In the genomic region with DNA sequence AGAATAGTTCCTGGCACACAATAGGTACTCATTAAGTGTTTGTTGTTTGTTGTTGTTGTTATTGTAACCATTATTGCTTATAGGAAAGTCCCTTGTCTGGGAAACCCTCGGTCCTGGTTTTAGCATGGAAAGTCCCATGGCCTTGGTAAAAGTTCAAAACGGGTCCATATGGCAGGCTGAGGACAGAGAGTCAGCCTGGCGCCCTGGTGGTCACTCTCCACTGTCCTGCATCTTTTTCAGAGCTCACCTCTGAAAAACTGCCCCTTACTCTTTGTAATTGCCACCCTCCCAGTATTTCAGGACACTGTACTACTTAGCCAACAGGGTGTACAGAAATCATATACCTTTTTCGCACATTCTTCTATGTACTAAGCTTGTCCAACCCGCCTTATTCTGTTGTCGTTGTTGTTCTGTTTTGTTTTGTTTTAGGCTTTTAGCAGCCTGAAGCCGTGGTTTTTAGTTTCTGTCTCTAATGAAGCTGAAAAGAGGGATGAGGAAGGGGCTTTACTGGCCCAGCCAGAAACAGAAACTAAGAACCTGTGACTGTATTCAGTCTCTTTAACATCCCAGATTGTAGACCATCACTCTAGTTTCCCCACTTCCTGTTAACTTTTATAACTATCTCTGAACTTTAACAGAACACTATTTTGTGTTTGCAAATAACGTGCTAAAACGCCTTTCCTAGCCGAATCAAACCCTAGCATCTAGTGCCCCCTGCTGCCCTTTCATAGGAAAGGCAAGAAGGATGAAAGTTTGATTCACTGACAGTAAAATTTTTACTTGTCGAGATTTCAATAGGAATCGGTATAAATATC, we compare ENCODE assay signal across 8 cellular contexts. TPM values are rescaled to one million over a fixed set of nuclear protein-coding genes. Genes with fewer than 3 reads are reported as not detected.
DNase-seq lines count a peak whose midpoint lies in the region; ATAC-seq, FAIRE-seq and TF ChIP-seq lines count a peak whose summit lies in the region.

No MANE protein-coding gene starts in this region.

- WGBS in pancreas, 2 donors, result 13 to 15% methylated on average over 12 of the region's 12 CpGs
- 21 to 22% methylated on average over 12 of the region's 12 CpGs for WGBS in lower leg skin, 2 donors

- intact Hi-C loops in activated naive CD4-positive, alpha-beta T cell treated with anti-CD3 and anti-CD28 coated beads for 36 hours (cut with micrococcal nuclease), result loop anchor here (1.0 to 5.0 kb wide), 9 partner anchors 8 to 1846 kb away; a partner anchor contains a TSS
- intact Hi-C loops in head of caudate nucleus (cut with DNase I) (loop anchor here (10.0 kb wide), 1 partner anchor 379 kb away; a partner anchor contains a TSS), pancreas (cut with DNase I) (loop anchor here in 1 of 3 donors (5.0 kb wide), 1 partner anchor 246 kb away; no protein-coding TSS in a partner anchor), lower leg skin (cut with DNase I; ENCODE audit: low total_unique reads) (loop anchor here (5.0 kb wide), 1 partner anchor 246 kb away; no protein-coding TSS in a partner anchor)

- H3K36me3 Mint-ChIP-seq in activated naive CD4-positive, alpha-beta T cell treated with anti-CD3 and anti-CD28 coated beads for 36 hours (ENCODE audit: low read depth), result no peaks in the 10 kb centered on the region

- CTCF ChIA-PET in activated naive CD4-positive, alpha-beta T cell treated with anti-CD3 and anti-CD28 coated beads for 36 hours (lab: Charles Lee), result interaction anchor here (0.6 to 3.9 kb wide), 18 partner anchors 9 to 917 kb away, joined by 3 to 81 read pairs (median 4); a partner anchor contains a TSS

- H3K27ac ChIP-seq in RWPE2 (ENCODE audit: poor library complexity, severe bottlenecking), result no peak overlapping the region
- H3K27ac ChIP-seq in pancreas, result peak overlapping the region in 1 of 4 donors; percentile 70

- H3K36me3 ChIP-seq in RWPE2 (ENCODE audit: low read depth) (no peaks in the 10 kb centered on the region), pancreas (no peaks in the 10 kb centered on the region)

- peak; percentile 74 for FAIRE-seq in pancreas (lab: Jason Lieb, UNC)

- H3K4me1 ChIP-seq in RWPE2 (ENCODE audit: insufficient read depth, poor library complexity, severe bottlenecking) (peaks cover 9% of the 10 kb centered on the region), pancreas (no peaks in the 10 kb centered on the region)

- TF ChIP-seq CTCF in RWPE2 (IDR thresholded peaks at IDR 0.05; ENCODE audit: poor library complexity, severe bottlenecking), result peak; percentile 92
- peak; percentile 71 to 77 (median 74) for TF ChIP-seq CTCF in pancreas (IDR thresholded peaks at IDR 0.05)
- TF ChIP-seq CTCF in lower leg skin (IDR thresholded peaks at IDR 0.05), result peak in 1 of 3 donors; percentile 72

- H3K4me3 ChIP-seq in RWPE2 (ENCODE audit: severe bottlenecking), result peak overlapping the region; percentile 55
- peak overlapping the region; percentile 58 to 76 (median 71) for H3K4me3 ChIP-seq in pancreas
- H3K4me3 ChIP-seq in lower leg skin (ENCODE audit: low read depth, poor library complexity, severe bottlenecking), result no peak overlapping the region

- H3K9me3 ChIP-seq in RWPE2 (ENCODE audit: severe bottlenecking) (no peaks in the 10 kb centered on the region), pancreas (no peaks in the 10 kb centered on the region)

- no peak overlapping the region for H3K27ac Mint-ChIP-seq in activated naive CD4-positive, alpha-beta T cell treated with anti-CD3 and anti-CD28 coated beads for 36 hours

- TF ChIP-seq POLR2A in lower leg skin (IDR thresholded peaks at IDR 0.05), result no peak

- H3K9me3 Mint-ChIP-seq in activated naive CD4-positive, alpha-beta T cell treated with anti-CD3 and anti-CD28 coated beads for 36 hours, result no peaks in the 10 kb centered on the region

- no peaks in the 10 kb centered on the region for H3K27me3 ChIP-seq in RWPE2 (ENCODE audit: insufficient read depth, poor library complexity, severe bottlenecking)
- H3K27me3 ChIP-seq in pancreas, result no peaks in the 10 kb centered on the region

- DNase-seq in DMS 273 treated with DMSO at 0.1 percent for 48 hours (lab: John Stamatoyannopoulos, UW), result peak; percentile 53
- DNase-seq in LHCN-M2 (ENCODE audit: low read depth), result peak; percentile 77
- no peak for DNase-seq in RWPE2 (ENCODE audit: low spot score)
- peak; percentile 80 for DNase-seq in activated naive CD4-positive, alpha-beta T cell treated with anti-CD3 and anti-CD28 coated beads for 36 hours
- DNase-seq in head of caudate nucleus, result peak in 40 of 42 donors; percentile 9 to 85 (median 64)
- DNase-seq in pancreas, result peak in 3 of 6 donors; percentile 24 to 62 (median 36)
- no peak for DNase-seq in lower leg skin (ENCODE audit: low spot score in 2 of 2)

- no peaks in the 10 kb centered on the region for H3K27me3 Mint-ChIP-seq in activated naive CD4-positive, alpha-beta T cell treated with anti-CD3 and anti-CD28 coated beads for 36 hours (ENCODE audit: low read depth)

- ATAC-seq in GM21723 (IDR thresholded peaks at IDR 0.05; ENCODE audit: unreplicated experiment) (peak; percentile 59), RWPE2 (ENCODE audit: low read depth) (0 out of 3 replicates have a peak, but pooled peaks have one; percentile 9), pancreas (peak; percentile 67 to 86 (median 78))

- peaks cover 3% of the 10 kb centered on the region for H3K4me1 Mint-ChIP-seq in activated naive CD4-positive, alpha-beta T cell treated with anti-CD3 and anti-CD28 coated beads for 36 hours (ENCODE audit: low read depth)

- H3K4me3 Mint-ChIP-seq in activated naive CD4-positive, alpha-beta T cell treated with anti-CD3 and anti-CD28 coated beads for 36 hours, result no peak overlapping the region

RNA-seq across cellular contexts. Expression of a gene that starts 7.6 kb away (rescaled TPM):
- total RNA-seq in LHCN-M2 (2014; rRNA removed) (49.8 and 50.6 TPM in 2 replicates), pancreas (10 to 100 TPM; 12.4 to 24.4 (median 17.3) TPM), lower leg skin (1 to 10 TPM; 6.2 to 9.3 (median 8.5) TPM)
- 30.5 TPM for polyA plus RNA-seq in LHCN-M2 (2012)
- 10 to 100 TPM; 10.4 to 11.0 TPM for total RNA-seq in activated naive CD4-positive, alpha-beta T cell treated with anti-CD3 and anti-CD28 coated beads for 36 hours
- polyA plus RNA-seq in pancreas, result 10 to 100 TPM; 15.9 to 29.6 TPM

Comparison
In these comparisons a context has a peak if more than half of its experiments do, and no peak if none do; other contexts are left out.
1. DNase-seq: peak in DMS 273 treated with DMSO at 0.1 percent for 48 hours (single experiment), LHCN-M2 (single experiment), activated naive CD4-positive, alpha-beta T cell treated with anti-CD3 and anti-CD28 coated beads for 36 hours (single experiment) and head of caudate nucleus (40 of 42); none in RWPE2 (single experiment) and lower leg skin (0 of 2).
2. ATAC-seq: peak in every context shown above with its lines; median percentile 78 in pancreas; 59 in GM21723; 9 in RWPE2.